Comparison of ENCODE assay signal across 8 cellular contexts in genomic region chr2:11582526-11583202, GRCh38. TPM values are rescaled to one million over a fixed set of nuclear protein-coding genes. Genes with fewer than 3 reads are reported as not detected.
DNase-seq lines count a peak whose midpoint lies in the region; ATAC-seq lines count a peak whose summit lies in the region.

No MANE protein-coding gene starts in this region.

- peaks cover 11% of the 10 kb centered on the region for H3K4me1 ChIP-seq in skeletal muscle satellite cell (ENCODE audit: control insufficient read depth, insufficient read depth, low read length)

- peak overlapping the region; percentile 36 for H3K4me2 ChIP-seq in skeletal muscle satellite cell (ENCODE audit: low read length)

- H3K4me3 ChIP-seq in skeletal muscle satellite cell (ENCODE audit: low read length): peak overlapping the region; percentile 21

- H3K27me3 ChIP-seq in skeletal muscle satellite cell (ENCODE audit: control insufficient read depth, insufficient read depth, low read length): peaks cover 44% of the 10 kb centered on the region

- H3K9ac ChIP-seq in skeletal muscle satellite cell (ENCODE audit: low read depth, low read length): no peak overlapping the region

- no peaks in the 10 kb centered on the region for H3K9me3 ChIP-seq in skeletal muscle satellite cell (replicated peaks; ENCODE audit: low read length)

- ATAC-seq in GM21717 (IDR thresholded peaks at IDR 0.05; ENCODE audit: unreplicated experiment): no peak

- DNase-seq in NK-92 treated with Interleukin-12 subunit alpha and Interleukin-12 subunit beta, amount 100 ng/mL, for 24 hours (lab: John Stamatoyannopoulos, UW): peak; percentile 22
- DNase-seq in NK-92 (lab: John Stamatoyannopoulos, UW; ENCODE audit: unreplicated experiment) (no peak), NCI-H1105 (lab: John Stamatoyannopoulos, UW) (peak; percentile 16), SW480 (ENCODE audit: low spot score) (peak; percentile 75), anterior cingulate cortex (lab: John Stamatoyannopoulos, UW) (peak in 49 of 58 donors; percentile 7 to 71 (median 37)), hippocampal formation (lab: John Stamatoyannopoulos, UW) (peak; percentile 11 to 46)

- H3K36me3 ChIP-seq in skeletal muscle satellite cell (ENCODE audit: insufficient read depth, low read length): no peaks in the 10 kb centered on the region

RNA-seq across cellular contexts. Expression of gene GREB1, which starts 48.8 kb away (rescaled TPM):
- total RNA-seq in skeletal muscle satellite cell (2012; rRNA removed): 0.44 and 1.5 TPM in 2 replicates
